ENCODE assay signal across 9 cellular contexts in the genomic region with DNA sequence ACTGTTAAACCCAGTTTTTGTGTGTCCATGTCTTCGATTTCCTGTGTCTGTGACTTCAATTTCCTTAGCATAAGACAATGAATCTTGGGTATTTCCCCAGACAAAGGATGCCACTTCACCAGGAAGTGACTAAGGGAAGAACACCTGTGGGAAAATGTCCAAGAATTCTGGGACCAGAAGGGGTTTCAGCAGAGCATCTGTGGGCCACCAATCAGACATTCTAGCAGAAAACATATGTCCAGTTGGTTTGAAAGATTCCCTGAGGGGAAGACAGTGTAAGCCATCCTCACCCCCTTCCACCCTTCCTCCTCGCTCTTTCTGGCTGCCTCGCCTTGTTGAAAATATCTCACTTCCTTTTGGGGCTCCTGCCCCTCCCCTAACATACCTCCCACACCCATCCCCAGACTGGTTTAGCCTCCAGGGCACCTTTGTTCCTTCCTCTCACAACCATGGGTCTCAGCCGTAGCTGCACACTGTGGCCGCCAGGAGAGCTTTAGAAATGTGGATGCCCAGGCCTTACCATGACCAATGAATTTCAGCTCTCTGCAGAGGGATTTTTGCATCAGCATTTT. TPM values are rescaled to one million over a fixed set of nuclear protein-coding genes. Genes with fewer than 3 reads are reported as not detected.
DNase-seq lines count a peak whose midpoint lies in the region; ATAC-seq and TF ChIP-seq lines count a peak whose summit lies in the region.
"Had no signal": no experiment of that assay in that cellular context is flagged by ENCODE, and none has a peak within 500 bp of the region (broad histone marks: within the 10 kb centered on the region; RNA-seq: fewer than 3 reads in every experiment).

No MANE protein-coding gene starts in this region.

- H3K4me3 ChIP-seq in PC-9 (no peak overlapping the region), brain microvascular endothelial cell (ENCODE audit: low read depth, low read length) (no peak overlapping the region), dorsolateral prefrontal cortex (no peak overlapping the region)

- TF ChIP-seq POLR2A in GM15510 (IDR thresholded peaks at IDR 0.05; ENCODE audit: borderline replicate concordance, extremely low read depth, insufficient read length): peak; percentile 25

- BruUV-seq in PC-9 (replicated peaks; lab: Mats Ljungman, UMichigan): no TSS peak

- ATAC-seq in HG02610 (IDR thresholded peaks at IDR 0.05; ENCODE audit: unreplicated experiment): peak; percentile 64

- CTCF ChIA-PET in PC-9 (lab: Charles Lee): interaction anchor here (0.6 kb wide), 1 partner anchor 110 kb away, joined by 3 read pairs; no protein-coding TSS in a partner anchor

- H3K79me2 ChIP-seq in PC-9 (ENCODE audit: low read depth): no peaks in the 10 kb centered on the region

- no peaks in the 10 kb centered on the region for H3K36me3 ChIP-seq in PC-9 (ENCODE audit: low read depth)
- no peaks in the 10 kb centered on the region for H3K36me3 ChIP-seq in brain microvascular endothelial cell (replicated peaks)

- H3F3A ChIP-seq in PC-9 (ENCODE audit: insufficient read depth, low read depth): no peaks in the 10 kb centered on the region

- peak overlapping the region; percentile 25 for H3K4me2 ChIP-seq in PC-9
- H3K4me2 ChIP-seq: KMS-11 had no signal

- intact Hi-C loops in PC-9 (cut with micrococcal nuclease; ENCODE audit: unreplicated experiment) (no loop called here), dorsolateral prefrontal cortex (cut with DNase I) (no loop called here)

- H3K27ac ChIP-seq in PC-9 (no peak overlapping the region), brain microvascular endothelial cell (no peak overlapping the region), dorsolateral prefrontal cortex (peak overlapping the region in 2 of 59 donors; percentile 0 to 26)
- H3K27ac ChIP-seq: KMS-11 had no signal

- in situ Hi-C loops in brain microvascular endothelial cell (cut with HindIII; ENCODE audit: low pct_ligation_motif_present, low sequenced_read_pairs): no loop called here

- H3K27me3 ChIP-seq in PC-9 (ENCODE audit: insufficient read depth, low read depth): no peaks in the 10 kb centered on the region
- H3K27me3 ChIP-seq in brain microvascular endothelial cell (replicated peaks): no peaks in the 10 kb centered on the region
- no peaks in the 10 kb centered on the region for H3K27me3 ChIP-seq in dorsolateral prefrontal cortex

- H3K4me1 ChIP-seq in PC-9 (replicated peaks; ENCODE audit: insufficient read depth): peaks cover 13% of the 10 kb centered on the region

- DNase-seq in PC-9 (peak; percentile 40 to 47), brain microvascular endothelial cell (no peak), NCI-H1105 treated with DMSO at 0.1 percent for 48 hours (lab: John Stamatoyannopoulos, UW) (no peak), dorsolateral prefrontal cortex (no peak)
- DNase-seq in stimulated activated CD4-positive, alpha-beta T cell treated with anti-CD3 and anti-CD28 coated beads, TNF-alpha, amount 100 ng/mL, for 48 hours (ENCODE audit: low read depth in 3 of 3): peak; percentile 10 to 40 (median 27)
- no peak for DNase-seq in effector CD4-positive, alpha-beta T cell

- H3K9me2 ChIP-seq in PC-9 (ENCODE audit: insufficient read depth): no peaks in the 10 kb centered on the region

- POLR2A ChIA-PET in PC-9 (lab: Charles Lee; ENCODE audit: unreplicated experiment): no interaction called here

- H4K20me1 ChIP-seq in PC-9 (ENCODE audit: insufficient read depth): no peaks in the 10 kb centered on the region

- no peak overlapping the region for H2AFZ ChIP-seq in PC-9

- TF ChIP-seq CTCF in PC-9 (conservative IDR thresholded peaks at IDR 0.05): no peak
- peak; percentile 9 for TF ChIP-seq CTCF in brain microvascular endothelial cell (IDR thresholded peaks at IDR 0.05; ENCODE audit: low read depth, low read length, missing control alignments)
- no peak for TF ChIP-seq CTCF in dorsolateral prefrontal cortex (IDR thresholded peaks at IDR 0.05 in 54 of 56, conservative IDR thresholded peaks at IDR 0.05 in 2 of 56; ENCODE audit: low read depth in 1 of 56, partially characterized antibody in 56 of 56)

- H3K9me3 ChIP-seq in PC-9 (ENCODE audit: insufficient read depth, low read depth): no peaks in the 10 kb centered on the region

RNA-seq across cellular contexts. Expression of gene IFNAR1, which starts 25.5 kb away (rescaled TPM):
- total RNA-seq in PC-9 (2021): 24.2 and 25.5 TPM in 2 replicates
- 10 to 100 TPM; 35.7 to 70.9 (median 47.8) TPM for total RNA-seq in dorsolateral prefrontal cortex

RNA-seq across cellular contexts. Expression of gene IL10RB, which starts 33.1 kb away (rescaled TPM):
- 18.3 and 23.1 TPM in 2 replicates for total RNA-seq in PC-9 (2021)
- total RNA-seq in dorsolateral prefrontal cortex: 10 to 100 TPM in 71 of 120 experiments, 1 to 10 TPM in 49; 5.8 to 19.1 (median 10.6) TPM

Comparison
In these comparisons a context has a peak if more than half of its experiments do, and no peak if none do; other contexts are left out.
1. DNase-seq: peak in PC-9 (2 of 2) and stimulated activated CD4-positive, alpha-beta T cell treated with anti-CD3 and anti-CD28 coated beads, TNF-alpha, amount 100 ng/mL, for 48 hours (3 of 3); none in brain microvascular endothelial cell (single experiment), effector CD4-positive, alpha-beta T cell (single experiment), NCI-H1105 treated with DMSO at 0.1 percent for 48 hours (single experiment) and dorsolateral prefrontal cortex (0 of 10).